8 cellular contexts compared by ENCODE assay signal in genomic region chr7:101164071-101164840, GRCh38. TPM values are rescaled to one million over a fixed set of nuclear protein-coding genes. Genes with fewer than 3 reads are reported as not detected.
DNase-seq lines count a peak whose midpoint lies in the region; TF ChIP-seq lines count a peak whose summit lies in the region.

No MANE protein-coding gene starts in this region.

- no peak for TF ChIP-seq POLR2A in lower leg skin (IDR thresholded peaks at IDR 0.05)

- 2 to 3% methylated on average over 23 to 47 of the region's 75 CpGs for WGBS in lower leg skin, 2 donors

- DNase-seq in NCI-H1417 (lab: John Stamatoyannopoulos, UW), result peak; percentile 44 to 77 (median 69)
- DNase-seq in NCI-H1417 treated with DMSO at 0.1 percent for 48 hours (lab: John Stamatoyannopoulos, UW), result no peak
- peak; percentile 31 for DNase-seq in epidermal melanocyte (ENCODE audit: insufficient read length, low spot score)
- peak; percentile 49 for DNase-seq in neural crest cell (ENCODE audit: low read depth, low spot score)
- no peak for DNase-seq in GF-D8 (lab: John Stamatoyannopoulos, UW)
- DNase-seq in lower leg skin (ENCODE audit: low spot score in 2 of 2), result no peak
- DNase-seq in activated gamma-delta T cell (lab: John Stamatoyannopoulos, UW), result no peak

- peak overlapping the region; percentile 87 for H3K4me3 Mint-ChIP-seq in neural crest cell

- intact Hi-C loops in lower leg skin (cut with DNase I; ENCODE audit: low total_unique reads), result no loop called here

- TF ChIP-seq CTCF in neural crest cell (conservative IDR thresholded peaks at IDR 0.05) (no peak), lower leg skin (IDR thresholded peaks at IDR 0.05) (no peak)

- no peak overlapping the region for H3K27ac Mint-ChIP-seq in neural crest cell (ENCODE audit: unreplicated experiment)

- H3K4me1 Mint-ChIP-seq in neural crest cell, result peaks cover 51% of the 10 kb centered on the region

- no peaks in the 10 kb centered on the region for H3K9me3 Mint-ChIP-seq in neural crest cell

- no peaks in the 10 kb centered on the region for H3K36me3 Mint-ChIP-seq in neural crest cell (ENCODE audit: low read depth)

- no peak overlapping the region for H3K4me3 ChIP-seq in lower leg skin (ENCODE audit: low read depth, poor library complexity, severe bottlenecking)

- peaks cover 63% of the 10 kb centered on the region for H3K27me3 Mint-ChIP-seq in neural crest cell (ENCODE audit: low read depth)

TF ChIP-seq in PFSK-1, 5 proteins besides CTCF, POLR2A, EP300 and RAD21:
- TF ChIP-seq REST (IDR thresholded peaks at IDR 0.05; ENCODE audit: insufficient read depth in 1 of 2, low read depth in 2 of 2, low read length in 2 of 2) (peak in 1 of 2 experiments; percentile 91; a peak in 2 of 4 replicates), TAF1 (IDR thresholded peaks at IDR 0.05; ENCODE audit: borderline replicate concordance, insufficient read depth, low read length) (no peak), SIN3A (IDR thresholded peaks at IDR 0.05; ENCODE audit: borderline replicate concordance, insufficient read depth, low read length) (peak; percentile 20; the same call in 1 of the 2 replicates), POLR2AphosphoS5 (IDR thresholded peaks at IDR 0.05; ENCODE audit: low read depth, low read length) (peak; percentile 1; the same call in 1 of the 2 replicates), FOXP2 (optimal IDR thresholded peaks at IDR 0.05; ENCODE audit: borderline replicate concordance, extremely low read depth, extremely low read length, insufficient read depth) (no peak)
TF ChIP-seq in PFSK-1: peak in this region for 3.

RNA-seq across cellular contexts. Expression of gene VGF, which starts 1.1 kb away (rescaled TPM):
- 14,821 TPM for polyA plus RNA-seq in PFSK-1 (2012; ENCODE audit: insufficient read length, low read depth)
- total RNA-seq in neural crest cell (8.7 and 9.1 TPM in 2 replicates), lower leg skin (1 to 10 TPM in 2 of 4 donors, under 1 TPM in 1, not detected in 1; 0.91 to 6.3 (median 2.5) TPM)

RNA-seq across cellular contexts. Expression of gene AP1S1, which starts 10.0 kb away (rescaled TPM):
- 149 TPM for polyA plus RNA-seq in PFSK-1 (2012; ENCODE audit: insufficient read length, low read depth)
- total RNA-seq in neural crest cell (78.8 and 90.1 TPM in 2 replicates), lower leg skin (10 to 100 TPM; 52.9 to 81.2 (median 61.2) TPM)

RNA-seq across cellular contexts. Expression of gene NAT16, which starts 15.8 kb away (rescaled TPM):
- 0.26 TPM for polyA plus RNA-seq in PFSK-1 (2012; ENCODE audit: insufficient read length, low read depth)
- total RNA-seq in neural crest cell (0.70 and 1.7 TPM in 2 replicates), lower leg skin (not detected)

RNA-seq across cellular contexts. Expression of gene MOGAT3, which starts 36.6 kb away (rescaled TPM):
- 0.43 TPM for polyA plus RNA-seq in PFSK-1 (2012; ENCODE audit: insufficient read length, low read depth)
- total RNA-seq in neural crest cell (not detected in 2 replicates), lower leg skin (not detected)

RNA-seq across cellular contexts. Expression of gene SERPINE1, which starts 37.4 kb away (rescaled TPM):
- 36.0 TPM for polyA plus RNA-seq in PFSK-1 (2012; ENCODE audit: insufficient read length, low read depth)
- total RNA-seq in neural crest cell (0.07 TPM in 1 of 2 replicates, not detected in the other), lower leg skin (1 to 10 TPM; 4.8 to 9.4 (median 8.9) TPM)

Comparison
In these comparisons a context has a peak if more than half of its experiments do, and no peak if none do; other contexts are left out.
1. DNase-seq: peak in NCI-H1417 (3 of 3), epidermal melanocyte (single experiment) and neural crest cell (single experiment); none in NCI-H1417 treated with DMSO at 0.1 percent for 48 hours (single experiment), GF-D8 (single experiment), lower leg skin (0 of 2) and activated gamma-delta T cell (single experiment).